14 cellular contexts compared by ENCODE assay signal in the genomic region with DNA sequence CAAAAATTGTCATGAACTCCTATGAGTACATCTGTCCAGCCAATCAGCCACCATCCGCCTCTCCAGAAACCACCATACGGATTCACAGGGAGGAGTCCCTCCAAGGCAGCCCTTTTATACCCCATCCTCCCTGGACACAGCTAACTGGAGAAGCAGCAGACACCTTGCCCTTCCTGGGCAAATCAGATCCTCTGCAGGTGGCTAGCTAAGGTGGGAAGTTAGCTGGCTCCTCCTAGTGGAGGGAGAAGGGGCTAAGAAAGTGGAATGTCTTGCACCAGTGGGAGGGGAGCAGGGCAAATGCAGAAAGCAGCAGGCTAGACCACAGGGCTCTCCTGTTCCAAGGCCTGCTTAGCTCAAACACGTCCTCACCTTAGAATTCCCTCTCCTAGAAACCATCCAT. TPM values are rescaled to one million over a fixed set of nuclear protein-coding genes. Genes with fewer than 3 reads are reported as not detected.
DNase-seq lines count a peak whose midpoint lies in the region; ATAC-seq and TF ChIP-seq lines count a peak whose summit lies in the region.
"Had no signal": no experiment of that assay in that cellular context is flagged by ENCODE, and none has a peak within 500 bp of the region (broad histone marks: within the 10 kb centered on the region; RNA-seq: fewer than 3 reads in every experiment).

No MANE protein-coding gene starts in this region.

- H3K36me3 ChIP-seq in Karpas-422 (ENCODE audit: insufficient read depth, low read length) (no peaks in the 10 kb centered on the region), WERI-Rb-1 (no peaks in the 10 kb centered on the region), neural progenitor cell (no peaks in the 10 kb centered on the region)

- TF ChIP-seq CTCF in WERI-Rb-1 (IDR thresholded peaks at IDR 0.05; ENCODE audit: low read depth, low read length) = peak; percentile 73
- TF ChIP-seq CTCF in neural progenitor cell (IDR thresholded peaks at IDR 0.05) = peak; percentile 39

- H3K4me3 Mint-ChIP-seq in neural progenitor cell = no peak overlapping the region
- H3K4me3 Mint-ChIP-seq: activated CD4-positive, alpha-beta T cell treated with anti-CD3 and anti-CD28 coated beads, Interleukin-2, amount 10 ng/mL, durations not matched to agents 7 days and 5 days; activated naive CD8-positive, alpha-beta T cell treated with anti-CD3 and anti-CD28 coated beads for 36 hours had no signal

- no peaks in the 10 kb centered on the region for H3K36me3 Mint-ChIP-seq in neural progenitor cell
- H3K36me3 Mint-ChIP-seq: activated naive CD8-positive, alpha-beta T cell treated with anti-CD3 and anti-CD28 coated beads for 36 hours had no signal

- no peak overlapping the region for H3K4me3 ChIP-seq in Karpas-422 (ENCODE audit: low read length)
- H3K4me3 ChIP-seq in WERI-Rb-1 (ENCODE audit: low read depth, low read length) = no peak overlapping the region
- H3K4me3 ChIP-seq in neural progenitor cell = no peak overlapping the region

- no peak overlapping the region for H3K27ac Mint-ChIP-seq in neural progenitor cell
- H3K27ac Mint-ChIP-seq: activated CD4-positive, alpha-beta T cell treated with anti-CD3 and anti-CD28 coated beads, Interleukin-2, amount 10 ng/mL, durations not matched to agents 7 days and 5 days; activated naive CD8-positive, alpha-beta T cell treated with anti-CD3 and anti-CD28 coated beads for 36 hours had no signal

- peaks cover 9% of the 10 kb centered on the region for H3K27me3 Mint-ChIP-seq in neural progenitor cell (ENCODE audit: insufficient read depth, low read depth)

- H3K4me2 ChIP-seq in Karpas-422 (ENCODE audit: low read depth, low read length, poor library complexity, severe bottlenecking) (no peak overlapping the region), neural progenitor cell (no peak overlapping the region)

- H3F3A ChIP-seq in neural progenitor cell (ENCODE audit: low read depth) = peaks cover 5% of the 10 kb centered on the region

- H3K4me1 Mint-ChIP-seq in neural progenitor cell = no peaks in the 10 kb centered on the region
- H3K4me1 Mint-ChIP-seq: activated CD4-positive, alpha-beta T cell treated with anti-CD3 and anti-CD28 coated beads, Interleukin-2, amount 10 ng/mL, durations not matched to agents 7 days and 5 days; activated naive CD8-positive, alpha-beta T cell treated with anti-CD3 and anti-CD28 coated beads for 36 hours had no signal

- DNase-seq in NCI-H1694 treated with DMSO at 0.1 percent for 48 hours (lab: John Stamatoyannopoulos, UW) = peak; percentile 7
- DNase-seq in NCI-H1694 (lab: John Stamatoyannopoulos, UW) = no peak
- peak; percentile 62 for DNase-seq in Karpas-422
- peak; percentile 28 for DNase-seq in WERI-Rb-1
- peak; percentile 20 for DNase-seq in neural progenitor cell (ENCODE audit: low spot score)
- DNase-seq in NCI-H510A treated with DMSO at 0.1 percent for 48 hours (lab: John Stamatoyannopoulos, UW) = no peak
- DNase-seq: activated CD4-positive, alpha-beta T cell treated with anti-CD3 and anti-CD28 coated beads, Interleukin-2, amount 10 ng/mL, durations not matched to agents 7 days and 5 days; activated naive CD8-positive, alpha-beta T cell treated with anti-CD3 and anti-CD28 coated beads for 36 hours; islet precursor cell; NCI-H1105; occipital lobe had no signal

- ATAC-seq in HG03045 (IDR thresholded peaks at IDR 0.05; ENCODE audit: unreplicated experiment) (no peak), GM19324 (IDR thresholded peaks at IDR 0.05; ENCODE audit: low FRiP score, unreplicated experiment) (no peak)

- H2AFZ ChIP-seq in Karpas-422 (ENCODE audit: low read length) (no peak overlapping the region), neural progenitor cell (replicated peaks) (no peak overlapping the region)

- peaks cover 3% of the 10 kb centered on the region for H3K9me3 Mint-ChIP-seq in neural progenitor cell
- H3K9me3 Mint-ChIP-seq: activated CD4-positive, alpha-beta T cell treated with anti-CD3 and anti-CD28 coated beads, Interleukin-2, amount 10 ng/mL, durations not matched to agents 7 days and 5 days; activated naive CD8-positive, alpha-beta T cell treated with anti-CD3 and anti-CD28 coated beads for 36 hours had no signal

- no peak overlapping the region for H3K9ac ChIP-seq in Karpas-422 (ENCODE audit: low read length)
- no peak overlapping the region for H3K9ac ChIP-seq in neural progenitor cell

- H3K27ac ChIP-seq in Karpas-422 (ENCODE audit: low read length) (no peak overlapping the region), WERI-Rb-1 (no peak overlapping the region), neural progenitor cell (no peak overlapping the region)
- H3K27ac ChIP-seq: RWPE1 had no signal

- H3K79me2 ChIP-seq in Karpas-422 (ENCODE audit: low read length) (no peaks in the 10 kb centered on the region), neural progenitor cell (ENCODE audit: low read depth) (no peaks in the 10 kb centered on the region)

- H3K4me1 ChIP-seq in Karpas-422 (ENCODE audit: low read length) (no peaks in the 10 kb centered on the region), neural progenitor cell (peaks cover 5% of the 10 kb centered on the region)

- no peaks in the 10 kb centered on the region for H3K27me3 ChIP-seq in Karpas-422 (ENCODE audit: low read length)
- H3K27me3 ChIP-seq in WERI-Rb-1 (ENCODE audit: insufficient read depth, low read depth, severe bottlenecking) = peaks cover 71% of the 10 kb centered on the region
- H3K27me3 ChIP-seq in neural progenitor cell = no peaks in the 10 kb centered on the region

- no peaks in the 10 kb centered on the region for H3K9me2 ChIP-seq in Karpas-422 (replicated peaks; ENCODE audit: insufficient read depth, low read length)

- H3K9me3 ChIP-seq in Karpas-422 (ENCODE audit: low read length) (no peaks in the 10 kb centered on the region), WERI-Rb-1 (ENCODE audit: severe bottlenecking) (no peaks in the 10 kb centered on the region), neural progenitor cell (ENCODE audit: low read depth) (no peaks in the 10 kb centered on the region)

- no peaks in the 10 kb centered on the region for H4K20me1 ChIP-seq in Karpas-422 (ENCODE audit: insufficient read depth, low read depth, low read length)
- no peaks in the 10 kb centered on the region for H4K20me1 ChIP-seq in neural progenitor cell (ENCODE audit: low read depth)

RNA-seq across cellular contexts. Expression of a gene that starts 46.2 kb away (rescaled TPM):
- total RNA-seq in Karpas-422 (2014; rRNA removed; shearing (Covaris generic); ENCODE audit: low replicate concordance) = 34.7 and 38.2 TPM in 2 replicates
- total RNA-seq in neural progenitor cell (ENCODE audit: low replicate concordance) = 36.5 and 39.2 TPM in 2 replicates

Comparison
In these comparisons a context has a peak if more than half of its experiments do, and no peak if none do; other contexts are left out.
1. DNase-seq: peak in NCI-H1694 treated with DMSO at 0.1 percent for 48 hours (single experiment), Karpas-422 (single experiment), WERI-Rb-1 (single experiment) and neural progenitor cell (single experiment); none in NCI-H1694 (single experiment) and NCI-H510A treated with DMSO at 0.1 percent for 48 hours (single experiment).